12 cellular contexts compared by ENCODE assay signal in genomic region chr15:81813215-81813614, GRCh38.
DNase-seq lines count a peak whose midpoint lies in the region; ATAC-seq and TF ChIP-seq lines count a peak whose summit lies in the region.
"Had no signal": no experiment of that assay in that cellular context is flagged by ENCODE, and none has a peak within 500 bp of the region (broad histone marks: within the 10 kb centered on the region; RNA-seq: fewer than 3 reads in every experiment).

No MANE protein-coding gene starts in this region.

- 56 to 78% methylated on average over 3 of the region's 3 CpGs for WGBS in gastroesophageal sphincter (ENCODE audit: low coverage in 1 of 2), 2 donors

- no peak for TF ChIP-seq EP300 in gastroesophageal sphincter (IDR thresholded peaks at IDR 0.05)

- no peak for ATAC-seq in left cardiac atrium
- ATAC-seq in gastroesophageal sphincter, result no peak
- ATAC-seq in GM18505 (IDR thresholded peaks at IDR 0.05; ENCODE audit: unreplicated experiment), result no peak
- ATAC-seq: stimulated activated naive B cell treated with anti-CD40 and anti-IgM and Interleukin-4, amounts not matched to agents 10 μg/mL and 1 μg/mL and 100 μg/mL, for 72 hours had no signal

- TF ChIP-seq CTCF in left ventricle myocardium inferior (IDR thresholded peaks at IDR 0.05; ENCODE audit: borderline replicate concordance), result peak; percentile 30
- TF ChIP-seq CTCF in epithelial cell of proximal tubule (conservative IDR thresholded peaks at IDR 0.05; ENCODE audit: low read depth, low read length), result peak; percentile 10
- no peak for TF ChIP-seq CTCF in gastroesophageal sphincter (IDR thresholded peaks at IDR 0.05)
- no peak for TF ChIP-seq CTCF in GM10266 (IDR thresholded peaks at IDR 0.05; ENCODE audit: control insufficient read depth, insufficient read depth, low read depth, missing control alignments)

- intact Hi-C loops in left ventricle myocardium inferior (cut with micrococcal nuclease) (no loop called here), left cardiac atrium (cut with DNase I) (no loop called here)

- no peak for DNase-seq in left ventricle myocardium inferior
- no peak for DNase-seq in left cardiac atrium
- DNase-seq in NCI-H524 treated with DMSO at 0.1 percent for 48 hours (lab: John Stamatoyannopoulos, UW), result peak; percentile 56
- DNase-seq in epithelial cell of proximal tubule (ENCODE audit: low read depth), result no peak
- no peak for DNase-seq in GM10266 (ENCODE audit: extremely low spot score)
- no peak for DNase-seq in pons (ENCODE audit: low spot score)
- DNase-seq: activated effector memory CD4-positive, alpha-beta T cell treated with anti-CD3 and anti-CD28 coated beads, Interleukin-2, amount 50 U/mL, for 16 hours; MV-4-11; stimulated activated naive B cell treated with anti-CD40 and anti-IgM and Interleukin-4, amounts not matched to agents 10 μg/mL and 1 μg/mL and 100 μg/mL, for 72 hours had no signal

- H3K4me3 ChIP-seq in left ventricle myocardium inferior (no peak overlapping the region), epithelial cell of proximal tubule (ENCODE audit: low read depth, low read length) (no peak overlapping the region), gastroesophageal sphincter (no peak overlapping the region)
- H3K4me3 ChIP-seq: BLaER1 treated with 17β-estradiol and CSF1 and Interleukin-3, amounts not matched to agents 10 nM and 100 nM had no signal

- TF ChIP-seq POLR2A in gastroesophageal sphincter (IDR thresholded peaks at IDR 0.05) (no peak), GM18505 (IDR thresholded peaks at IDR 0.05; ENCODE audit: borderline replicate concordance, extremely low read depth, insufficient read depth, insufficient read length) (no peak)

- H3K9me3 ChIP-seq in left ventricle myocardium inferior (replicated peaks), result no peaks in the 10 kb centered on the region
- H3K9me3 ChIP-seq in gastroesophageal sphincter, result no peaks in the 10 kb centered on the region
- H3K9me3 ChIP-seq: BLaER1 treated with 17β-estradiol and CSF1 and Interleukin-3, amounts not matched to agents 10 nM and 100 nM had no signal

- peaks cover 9% of the 10 kb centered on the region for H3K4me1 ChIP-seq in left ventricle myocardium inferior
- H3K4me1 ChIP-seq in gastroesophageal sphincter, result peaks cover 0 to 8% (median 0%) of the 10 kb centered on the region in 3 donors

- no peak overlapping the region for H3K27ac ChIP-seq in left ventricle myocardium inferior (replicated peaks)
- no peak overlapping the region for H3K27ac ChIP-seq in gastroesophageal sphincter
- H3K27ac ChIP-seq: BLaER1 treated with 17β-estradiol and CSF1 and Interleukin-3, amounts not matched to agents 10 nM and 100 nM had no signal

- H3K27me3 ChIP-seq in left ventricle myocardium inferior (ENCODE audit: low read depth), result no peaks in the 10 kb centered on the region
- H3K27me3 ChIP-seq in gastroesophageal sphincter, result peaks cover 5% of the 10 kb centered on the region
- H3K27me3 ChIP-seq: BLaER1 treated with 17β-estradiol and CSF1 and Interleukin-3, amounts not matched to agents 10 nM and 100 nM had no signal

- H3K36me3 ChIP-seq in left ventricle myocardium inferior (no peaks in the 10 kb centered on the region), gastroesophageal sphincter (no peaks in the 10 kb centered on the region)
- H3K36me3 ChIP-seq: BLaER1 treated with 17β-estradiol and CSF1 and Interleukin-3, amounts not matched to agents 10 nM and 100 nM had no signal

Comparison
In these comparisons a context has a peak if more than half of its experiments do, and no peak if none do; other contexts are left out.
1. CTCF ChIP-seq: peak in left ventricle myocardium inferior (single experiment) and epithelial cell of proximal tubule (single experiment); none in gastroesophageal sphincter (0 of 4) and GM10266 (single experiment).